In the genomic region with DNA sequence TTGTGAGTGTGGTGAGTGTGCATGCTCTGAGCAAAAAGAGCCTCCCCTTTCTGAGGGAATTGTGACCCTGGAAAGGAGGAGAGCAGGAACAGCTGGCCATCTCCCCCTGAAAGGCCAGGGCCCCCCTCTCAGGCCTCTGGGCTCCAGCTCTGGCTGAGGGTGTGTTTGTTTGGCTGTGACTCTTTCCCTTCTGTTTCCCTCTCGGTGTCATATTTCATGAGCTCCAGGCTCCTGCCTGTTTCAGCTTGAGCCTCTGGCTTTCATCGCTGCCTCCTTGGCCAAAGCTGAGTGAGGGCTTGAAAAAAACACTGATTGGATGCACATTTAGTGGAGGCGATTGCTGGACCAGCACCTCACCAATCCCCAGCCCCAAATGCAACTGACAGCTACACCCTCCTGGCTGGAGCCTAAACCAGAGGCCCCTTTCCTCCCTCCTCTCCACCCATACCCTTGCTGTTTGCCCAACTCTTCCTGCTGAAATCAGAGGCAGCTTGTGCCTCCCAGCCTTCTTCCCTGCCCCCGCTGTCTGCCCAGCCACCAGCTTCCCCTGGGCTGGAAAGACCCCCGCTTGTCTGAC, we compare ENCODE assay signal across 8 cellular contexts.
DNase-seq lines count a peak whose midpoint lies in the region; ATAC-seq and TF ChIP-seq lines count a peak whose summit lies in the region.

No MANE protein-coding gene starts in this region.

- no peaks in the 10 kb centered on the region for H3K9me3 ChIP-seq in HUES48 (ENCODE audit: control insufficient read depth, insufficient read depth, low read length)

- H3K4me1 ChIP-seq in HUES48 (ENCODE audit: control insufficient read depth, insufficient read depth, low read length): peaks cover 22% of the 10 kb centered on the region

- peak overlapping the region; percentile 38 to 57 (median 52) for H3K4me3 Mint-ChIP-seq in nephron
- H3K4me3 Mint-ChIP-seq in activated naive CD8-positive, alpha-beta T cell treated with anti-CD3 and anti-CD28 coated beads, Interleukin-2, amount 50 U/mL, for 24 hours: no peak overlapping the region

- peak overlapping the region; percentile 74 for H3K27ac ChIP-seq in HUES48 (ENCODE audit: low read depth, low read length)

- H3K9ac ChIP-seq in HUES48 (ENCODE audit: low read depth, low read length): no peak overlapping the region

- no peak for ATAC-seq in HG03442 (IDR thresholded peaks at IDR 0.05; ENCODE audit: unreplicated experiment)
- ATAC-seq in activated naive CD8-positive, alpha-beta T cell treated with anti-CD3 and anti-CD28 coated beads, Interleukin-2, amount 50 U/mL, for 24 hours: no peak
- no peak for ATAC-seq in GM19395 (IDR thresholded peaks at IDR 0.05; ENCODE audit: unreplicated experiment)

- peak overlapping the region; percentile 95 to 96 (median 96) for H3K27ac Mint-ChIP-seq in nephron
- H3K27ac Mint-ChIP-seq in activated naive CD8-positive, alpha-beta T cell treated with anti-CD3 and anti-CD28 coated beads, Interleukin-2, amount 50 U/mL, for 24 hours: no peak overlapping the region

- no peaks in the 10 kb centered on the region for H3K27me3 Mint-ChIP-seq in nephron (ENCODE audit: low read depth)
- peaks cover 9% of the 10 kb centered on the region for H3K27me3 Mint-ChIP-seq in activated naive CD8-positive, alpha-beta T cell treated with anti-CD3 and anti-CD28 coated beads, Interleukin-2, amount 50 U/mL, for 24 hours

- H3K4me1 Mint-ChIP-seq in nephron: peaks cover 39% of the 10 kb centered on the region
- H3K4me1 Mint-ChIP-seq in activated naive CD8-positive, alpha-beta T cell treated with anti-CD3 and anti-CD28 coated beads, Interleukin-2, amount 50 U/mL, for 24 hours: no peaks in the 10 kb centered on the region

- no peaks in the 10 kb centered on the region for H3K9me3 Mint-ChIP-seq in nephron
- H3K9me3 Mint-ChIP-seq in activated naive CD8-positive, alpha-beta T cell treated with anti-CD3 and anti-CD28 coated beads, Interleukin-2, amount 50 U/mL, for 24 hours: no peaks in the 10 kb centered on the region

- no peaks in the 10 kb centered on the region for H3K36me3 ChIP-seq in HUES48 (ENCODE audit: control insufficient read depth, insufficient read depth, low read length)

- no peaks in the 10 kb centered on the region for H3K36me3 Mint-ChIP-seq in nephron (ENCODE audit: low read depth)
- no peaks in the 10 kb centered on the region for H3K36me3 Mint-ChIP-seq in activated naive CD8-positive, alpha-beta T cell treated with anti-CD3 and anti-CD28 coated beads, Interleukin-2, amount 50 U/mL, for 24 hours (ENCODE audit: low read depth)

- no peaks in the 10 kb centered on the region for H3K27me3 ChIP-seq in HUES48 (ENCODE audit: control insufficient read depth, insufficient read depth, low read length)

- peak overlapping the region; percentile 24; the same call in 1 of the 2 replicates for H3K4me3 ChIP-seq in HUES48 (ENCODE audit: low read depth, low read length)
- no peak overlapping the region for H3K4me3 ChIP-seq in fibroblast of mammary gland (ENCODE audit: control insufficient read depth, low read depth, low read length)

- DNase-seq in RPMI7951 (ENCODE audit: low read depth) (peak; percentile 93), fibroblast of mammary gland (ENCODE audit: low read depth) (peak; percentile 95)
- DNase-seq in activated naive CD8-positive, alpha-beta T cell treated with anti-CD3 and anti-CD28 coated beads, Interleukin-2, amount 50 U/mL, for 24 hours: no peak
- no peak for DNase-seq in stimulated activated CD4-positive, alpha-beta T cell treated with anti-CD3 and anti-CD28 coated beads, Interleukin-4, amount 100 ng/mL, for 4 hours

- no peak for TF ChIP-seq CTCF in fibroblast of mammary gland (conservative IDR thresholded peaks at IDR 0.05; ENCODE audit: control insufficient read depth, insufficient read depth, low read depth, low read length)
- TF ChIP-seq CTCF in nephron (IDR thresholded peaks at IDR 0.05; ENCODE audit: unreplicated experiment in 3 of 3): no peak

Comparison
In these comparisons a context has a peak if more than half of its experiments do, and no peak if none do; other contexts are left out.
1. DNase-seq: peak in RPMI7951 (single experiment) and fibroblast of mammary gland (single experiment); none in activated naive CD8-positive, alpha-beta T cell treated with anti-CD3 and anti-CD28 coated beads, Interleukin-2, amount 50 U/mL, for 24 hours (single experiment) and stimulated activated CD4-positive, alpha-beta T cell treated with anti-CD3 and anti-CD28 coated beads, Interleukin-4, amount 100 ng/mL, for 4 hours (0 of 2).